In genomic region chr1:30649321-30649991, GRCh38 we compare ENCODE assay signal across 23 cellular contexts.
DNase-seq lines count a peak whose midpoint lies in the region; ATAC-seq, FAIRE-seq and TF ChIP-seq lines count a peak whose summit lies in the region.
"Had no signal": no experiment of that assay in that cellular context is flagged by ENCODE, and none has a peak within 500 bp of the region (broad histone marks: within the 10 kb centered on the region; RNA-seq: fewer than 3 reads in every experiment).

No MANE protein-coding gene starts in this region.

- no peak overlapping the region for H2AFZ ChIP-seq in GM23248

- 85 to 90% methylated on average over 4 to 8 of the region's 8 CpGs for WGBS in endodermal cell (ENCODE audit: insufficient coverage in 1 of 2, insufficient read length in 1 of 2), 2 experiments
- WGBS in pancreas, 2 donors: 24 to 31% methylated on average over 8 of the region's 8 CpGs
- 87 to 93% methylated on average over 7 to 8 of the region's 8 CpGs for WGBS in GM23248 (ENCODE audit: low coverage in 1 of 2, low lambda C conversion rate in 2 of 2, missing lambda C conversion rate in 2 of 2), 2 experiments
- WGBS in psoas muscle, 3 donors: 71 to 79% (median 74%) methylated on average over 8 of the region's 8 CpGs
- 66% methylated on average over 8 of the region's 8 CpGs for WGBS in right cardiac atrium

- peaks cover 19% of the 10 kb centered on the region for H3K4me1 Mint-ChIP-seq in endodermal cell
- H3K4me1 Mint-ChIP-seq: IgD-negative memory B cell had no signal

- FAIRE-seq in pancreas (lab: Jason Lieb, UNC): no peak

- H3K27me3 ChIP-seq in endodermal cell (ENCODE audit: control insufficient read depth, insufficient read depth, low read length, poor library complexity, severe bottlenecking) (no peaks in the 10 kb centered on the region), pancreas (no peaks in the 10 kb centered on the region), GM23248 (replicated peaks; ENCODE audit: insufficient read depth) (peaks cover 13% of the 10 kb centered on the region; the same call in 1 of the 2 replicates), psoas muscle (ENCODE audit: insufficient read depth in 3 of 3, low read length in 2 of 3) (peaks cover 0 to 30% (median 5%) of the 10 kb centered on the region in 3 donors), right cardiac atrium (ENCODE audit: control insufficient read depth, insufficient read depth) (no peaks in the 10 kb centered on the region)

- no peaks in the 10 kb centered on the region for H3K79me2 ChIP-seq in GM23248 (ENCODE audit: insufficient read depth)

- no peaks in the 10 kb centered on the region for H3K36me3 Mint-ChIP-seq in endodermal cell (ENCODE audit: low read depth)
- H3K36me3 Mint-ChIP-seq: IgD-negative memory B cell had no signal

- H3K4me1 ChIP-seq in endodermal cell (ENCODE audit: control insufficient read depth, insufficient read depth, low read length) (peaks cover 7% of the 10 kb centered on the region), pancreas (peaks cover 0 to 6% (median 0%) of the 10 kb centered on the region in 3 donors), GM23248 (ENCODE audit: insufficient read depth) (no peaks in the 10 kb centered on the region), psoas muscle (no peaks in the 10 kb centered on the region), right cardiac atrium (ENCODE audit: control insufficient read depth, insufficient read depth, low read length) (no peaks in the 10 kb centered on the region)

- no peaks in the 10 kb centered on the region for H3K27me3 Mint-ChIP-seq in endodermal cell (ENCODE audit: insufficient read depth)

- H3K9ac ChIP-seq in endodermal cell (ENCODE audit: extremely low read depth, low read length, poor library complexity, severe bottlenecking) (no peak overlapping the region), GM23248 (no peak overlapping the region)

- H3K4me2 ChIP-seq in GM23248 (ENCODE audit: unreplicated experiment): no peak overlapping the region

- in situ Hi-C loops in GM23248 (cut with MboI): no loop called here

- TF ChIP-seq CTCF in endodermal cell (conservative IDR thresholded peaks at IDR 0.05) (no peak), pancreas (IDR thresholded peaks at IDR 0.05) (no peak), psoas muscle (IDR thresholded peaks at IDR 0.05) (no peak)

- H3K27ac Mint-ChIP-seq in endodermal cell: no peak overlapping the region
- H3K27ac Mint-ChIP-seq: dendritic cell treated with granulocyte-macrophage colony-stimulating factor and Interleukin-4, amounts not matched to agents 40 ng/mL and 50 ng/mL, for 4 days; IgD-negative memory B cell; T-helper 2 cell treated with Interferon-gamma antibody and Interleukin-4, amounts not matched to agents 5 μg/mL and 100 μg/mL, for 36 hours had no signal

- H3K9me3 ChIP-seq in endodermal cell (ENCODE audit: control insufficient read depth, low read length) (peaks cover 10% of the 10 kb centered on the region), pancreas (no peaks in the 10 kb centered on the region), GM23248 (ENCODE audit: low read depth) (no peaks in the 10 kb centered on the region), psoas muscle (no peaks in the 10 kb centered on the region), right cardiac atrium (ENCODE audit: control insufficient read depth, low read length) (no peaks in the 10 kb centered on the region)
- H3K9me3 ChIP-seq: suprapubic skin had no signal

- DNase-seq in HPDE6-E6E7 (ENCODE audit: extremely low spot score) (peak; percentile 92), NCI-H226 (peak; percentile 74), endodermal cell (peak; percentile 45), pancreas (peak in 5 of 6 donors; percentile 53 to 79 (median 63)), GM23248 (no peak), C1 segment of cervical spinal cord (lab: John Stamatoyannopoulos, UW) (no peak), psoas muscle (no peak), right cardiac atrium (no peak)
- DNase-seq: activated CD4-positive, alpha-beta T cell treated with anti-CD3 and anti-CD28 coated beads for 1 hour; activated CD8-positive, alpha-beta memory T cell treated with anti-CD3 and anti-CD28 coated beads, Interleukin-2, amount 50 U/mL, for 4 hours; activated gamma-delta T cell treated with Interleukin-2 at 50 U/mL for 16 hours; erythroblast; GF-D8; glutamatergic neuron; HCEC 1CT; mesenchymal stem cell; NCI-H1092; SHP77 treated with DMSO at 0.1 percent for 48 hours had no signal

- H3K9me2 ChIP-seq in GM23248 (ENCODE audit: insufficient read depth): no peaks in the 10 kb centered on the region

- no peaks in the 10 kb centered on the region for H4K20me1 ChIP-seq in GM23248 (ENCODE audit: insufficient read depth)

- peaks cover 15% of the 10 kb centered on the region for H3K9me3 Mint-ChIP-seq in endodermal cell
- H3K9me3 Mint-ChIP-seq: dendritic cell treated with granulocyte-macrophage colony-stimulating factor and Interleukin-4, amounts not matched to agents 40 ng/mL and 50 ng/mL, for 4 days; T-helper 2 cell treated with Interferon-gamma antibody and Interleukin-4, amounts not matched to agents 5 μg/mL and 100 μg/mL, for 36 hours had no signal

- intact Hi-C loops in pancreas (cut with DNase I): no loop called here
- intact Hi-C loops in psoas muscle (cut with DNase I): no loop called here
- intact Hi-C loops in right cardiac atrium (cut with DNase I): no loop called here

- H3K4me3 ChIP-seq in endodermal cell (ENCODE audit: low read length) (no peak overlapping the region), pancreas (no peak overlapping the region), GM23248 (no peak overlapping the region), psoas muscle (no peak overlapping the region), right cardiac atrium (ENCODE audit: low read length) (no peak overlapping the region)
- H3K4me3 ChIP-seq: suprapubic skin had no signal

- no peak overlapping the region for H3K4me3 Mint-ChIP-seq in endodermal cell
- H3K4me3 Mint-ChIP-seq: dendritic cell treated with granulocyte-macrophage colony-stimulating factor and Interleukin-4, amounts not matched to agents 40 ng/mL and 50 ng/mL, for 4 days; IgD-negative memory B cell; T-helper 2 cell treated with Interferon-gamma antibody and Interleukin-4, amounts not matched to agents 5 μg/mL and 100 μg/mL, for 36 hours had no signal

- peak; percentile 86 to 91 (median 89) for ATAC-seq in pancreas
- no peak for ATAC-seq in psoas muscle
- ATAC-seq in right cardiac atrium: no peak
- ATAC-seq: sciatic nerve had no signal

- H3K27ac ChIP-seq in endodermal cell (ENCODE audit: low read depth, low read length) (no peak overlapping the region), pancreas (peak overlapping the region in 2 of 4 donors; percentile 60 to 62), GM23248 (no peak overlapping the region), psoas muscle (no peak overlapping the region), right cardiac atrium (ENCODE audit: low read length) (no peak overlapping the region)
- H3K27ac ChIP-seq: suprapubic skin had no signal

- H3K36me3 ChIP-seq in endodermal cell (ENCODE audit: control insufficient read depth, insufficient read depth, low read length) (no peaks in the 10 kb centered on the region), pancreas (no peaks in the 10 kb centered on the region), GM23248 (ENCODE audit: low read depth) (no peaks in the 10 kb centered on the region), psoas muscle (ENCODE audit: insufficient read depth in 1 of 2, low read depth in 1 of 2) (no peaks in the 10 kb centered on the region)
- H3K36me3 ChIP-seq: suprapubic skin had no signal

- H3F3A ChIP-seq in GM23248 (ENCODE audit: insufficient read depth): no peaks in the 10 kb centered on the region

Comparison
In these comparisons a context has a peak if more than half of its experiments do, and no peak if none do; other contexts are left out.
1. DNase-seq: peak in HPDE6-E6E7 (single experiment), NCI-H226 (single experiment), endodermal cell (single experiment) and pancreas (5 of 6); none in GM23248 (single experiment), C1 segment of cervical spinal cord (0 of 14), psoas muscle (0 of 2) and right cardiac atrium (0 of 3).
2. ATAC-seq: peak in pancreas (4 of 4); none in psoas muscle (0 of 4) and right cardiac atrium (0 of 2).